Comparison of ENCODE assay signal across 1 cellular context in genomic region chrX:80237072-80237471, GRCh38.
TF ChIP-seq lines count a peak whose summit lies in the region.

No MANE protein-coding gene starts in this region.

TF ChIP-seq in H1, 55 proteins besides CTCF, POLR2A, EP300 and RAD21 (continued from another document):
- TF ChIP-seq E2F6 (IDR thresholded peaks at IDR 0.05) (no peak), KDM1A (IDR thresholded peaks at IDR 0.05; ENCODE audit: borderline replicate concordance, low read length) (no peak), SIN3A (conservative IDR thresholded peaks at IDR 0.05 in 1 of 2, IDR thresholded peaks at IDR 0.05 in 1 of 2; ENCODE audit: low read depth in 1 of 2, low read length in 2 of 2) (no peak), ATF3 (IDR thresholded peaks at IDR 0.05; ENCODE audit: insufficient read depth, low read depth, low read length) (no peak), RBBP5 (IDR thresholded peaks at IDR 0.05; ENCODE audit: borderline replicate concordance, low read depth, low read length) (no peak), KDM5A (IDR thresholded peaks at IDR 0.05; ENCODE audit: low read length) (no peak), EGR1 (IDR thresholded peaks at IDR 0.05; ENCODE audit: borderline replicate concordance, low read depth, low read length) (no peak), HDAC2 (IDR thresholded peaks at IDR 0.05; ENCODE audit: borderline replicate concordance in 1 of 2, low read depth in 2 of 2, low read length in 2 of 2) (no peak), NANOG (IDR thresholded peaks at IDR 0.05; ENCODE audit: insufficient read depth, low read depth, low read length, poor library complexity, severe bottlenecking) (no peak), SP2 (IDR thresholded peaks at IDR 0.05; ENCODE audit: low read length) (no peak), GTF2F1 (IDR thresholded peaks at IDR 0.05; ENCODE audit: borderline replicate concordance, low read depth, low read length) (no peak), CHD1 (IDR thresholded peaks at IDR 0.05; ENCODE audit: low read depth, low read length) (no peak), TAF7 (optimal IDR thresholded peaks at IDR 0.05; ENCODE audit: borderline replicate concordance, low read depth, low read length) (no peak), KDM4A (IDR thresholded peaks at IDR 0.05; ENCODE audit: low read depth, low read length, severe bottlenecking) (no peak), CBX8 (IDR thresholded peaks at IDR 0.05; ENCODE audit: borderline replicate concordance, low read depth, low read length) (no peak), CREB1 (IDR thresholded peaks at IDR 0.05) (no peak), POLR2AphosphoS5 (IDR thresholded peaks at IDR 0.05; ENCODE audit: low read depth, low read length) (no peak)
